8 cellular contexts compared by ENCODE assay signal in the genomic region with DNA sequence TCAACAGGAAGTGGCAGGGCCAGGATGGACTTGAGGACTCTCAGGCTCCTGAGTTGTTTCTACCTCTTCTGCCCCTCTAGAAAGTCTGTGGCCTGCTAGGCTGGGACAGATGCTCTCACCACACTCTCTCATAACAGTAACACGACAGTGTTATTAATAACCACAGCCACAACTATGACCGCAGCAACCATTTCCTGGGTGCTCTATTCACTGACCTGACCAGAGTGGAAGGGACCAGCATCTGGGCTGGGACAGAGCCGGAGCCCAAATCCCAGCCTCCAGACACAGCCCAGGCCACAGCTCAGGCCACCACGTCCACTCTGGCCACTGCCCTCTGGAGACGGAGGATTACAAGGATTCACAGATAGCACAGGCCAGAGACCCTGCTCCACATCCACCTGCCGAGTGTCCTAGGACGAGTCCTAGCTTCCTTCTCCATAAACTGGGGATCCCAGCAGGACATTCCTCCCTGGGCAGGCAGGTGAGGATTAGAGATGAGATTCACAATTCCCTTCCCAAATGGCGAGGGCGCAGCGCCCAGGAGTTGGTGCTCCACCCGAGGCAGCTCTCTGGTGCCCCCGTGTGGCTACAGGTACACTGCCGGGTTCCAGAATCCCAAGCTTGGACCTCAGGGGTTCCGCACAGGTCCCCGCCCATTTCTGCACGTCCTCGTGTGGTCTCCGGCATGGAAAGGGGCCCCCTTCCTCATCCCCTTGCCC. TPM values are rescaled to one million over a fixed set of nuclear protein-coding genes. Genes with fewer than 3 reads are reported as not detected.
A peak's percentile ranks its signal among the peaks of the same experiment; 100 is the strongest.
DNase-seq lines count a peak whose midpoint lies in the region; ATAC-seq, FAIRE-seq and TF ChIP-seq lines count a peak whose summit lies in the region.

No MANE protein-coding gene starts in this region.

- H3K36me3 ChIP-seq in breast epithelium = no peaks in the 10 kb centered on the region
- H3K36me3 ChIP-seq in left lung = no peaks in the 10 kb centered on the region

- H3K9me3 ChIP-seq in breast epithelium = no peaks in the 10 kb centered on the region
- H3K9me3 ChIP-seq in left lung = no peaks in the 10 kb centered on the region

- TF ChIP-seq CTCF in D721Med (IDR thresholded peaks at IDR 0.05; ENCODE audit: insufficient read depth, missing control alignments) = peak; percentile 64
- peak; percentile 64 for TF ChIP-seq CTCF in GM20000 (IDR thresholded peaks at IDR 0.05; ENCODE audit: extremely low read depth, missing control alignments)
- peak; percentile 16 to 41 (median 20) for TF ChIP-seq CTCF in breast epithelium (IDR thresholded peaks at IDR 0.05)
- peak; percentile 74 to 78 for TF ChIP-seq CTCF in left lung (IDR thresholded peaks at IDR 0.05)

- no peak overlapping the region for H3K27ac Mint-ChIP-seq in stimulated activated effector memory CD8-positive, alpha-beta T cell treated with anti-CD3 and anti-CD28 coated beads, Interleukin-12 subunit alpha, Interleukin-12 subunit beta, amount 100 ng/mL, for 72 hours

- H3K4me1 ChIP-seq in breast epithelium = no peaks in the 10 kb centered on the region
- H3K4me1 ChIP-seq in left lung = no peaks in the 10 kb centered on the region

- intact Hi-C loops in breast epithelium (cut with DNase I; ENCODE audit: low total_unique reads) (no loop called here), left lung (cut with DNase I) (loop anchor here in 1 of 2 donors (10.0 kb wide), 1 partner anchor 500 kb away; no protein-coding TSS in a partner anchor)

- ATAC-seq in left lung = peak; percentile 74
- no peak for ATAC-seq in stimulated activated effector memory CD8-positive, alpha-beta T cell treated with anti-CD3 and anti-CD28 coated beads, Interleukin-12 subunit alpha, Interleukin-12 subunit beta, amount 100 ng/mL, for 72 hours
- no peak for ATAC-seq in HG03135 (IDR thresholded peaks at IDR 0.05; ENCODE audit: unreplicated experiment)

- H3K9me3 Mint-ChIP-seq in stimulated activated effector memory CD8-positive, alpha-beta T cell treated with anti-CD3 and anti-CD28 coated beads, Interleukin-12 subunit alpha, Interleukin-12 subunit beta, amount 100 ng/mL, for 72 hours = no peaks in the 10 kb centered on the region

- H3K36me3 Mint-ChIP-seq in stimulated activated effector memory CD8-positive, alpha-beta T cell treated with anti-CD3 and anti-CD28 coated beads, Interleukin-12 subunit alpha, Interleukin-12 subunit beta, amount 100 ng/mL, for 72 hours = no peaks in the 10 kb centered on the region

- H3K27me3 ChIP-seq in breast epithelium = peaks cover 0 to 50% of the 10 kb centered on the region in 2 donors
- peaks cover 0 to 78% of the 10 kb centered on the region in 2 donors for H3K27me3 ChIP-seq in left lung

- H3K4me3 ChIP-seq in breast epithelium (no peak overlapping the region), left lung (no peak overlapping the region)

- no peak for FAIRE-seq in D721Med (lab: Jason Lieb, UNC)

- no peak overlapping the region for H3K4me3 Mint-ChIP-seq in stimulated activated effector memory CD8-positive, alpha-beta T cell treated with anti-CD3 and anti-CD28 coated beads, Interleukin-12 subunit alpha, Interleukin-12 subunit beta, amount 100 ng/mL, for 72 hours

- H3K4me1 Mint-ChIP-seq in stimulated activated effector memory CD8-positive, alpha-beta T cell treated with anti-CD3 and anti-CD28 coated beads, Interleukin-12 subunit alpha, Interleukin-12 subunit beta, amount 100 ng/mL, for 72 hours = peaks cover 17% of the 10 kb centered on the region

- DNase-seq in D721Med (ENCODE audit: insufficient read length, low spot score) = no peak
- peak; percentile 79 for DNase-seq in GM20000 (ENCODE audit: low spot score)
- peak; percentile 10 for DNase-seq in KG1 (lab: John Stamatoyannopoulos, UW)
- DNase-seq in T-helper 9 cell = peak; percentile 29
- DNase-seq in breast epithelium (ENCODE audit: low spot score in 2 of 2) = peak in 1 of 2 donors; percentile 55
- DNase-seq in left lung = peak; percentile 45 to 86
- DNase-seq in stimulated activated effector memory CD8-positive, alpha-beta T cell treated with anti-CD3 and anti-CD28 coated beads, Interleukin-12 subunit alpha, Interleukin-12 subunit beta, amount 100 ng/mL, for 72 hours (ENCODE audit: low spot score in 2 of 2) = peak; percentile 58 to 75

- H3K27ac ChIP-seq in breast epithelium = no peak overlapping the region
- no peak overlapping the region for H3K27ac ChIP-seq in left lung

- TF ChIP-seq POLR2A in breast epithelium (IDR thresholded peaks at IDR 0.05) = no peak

RNA-seq across cellular contexts. Expression of a gene that starts 7.1 kb away (rescaled TPM):
- not detected for total RNA-seq in breast epithelium
- not detected for total RNA-seq in left lung

RNA-seq across cellular contexts. Expression of a gene that starts 22.4 kb away (rescaled TPM):
- total RNA-seq in breast epithelium (1 to 10 TPM in 1 of 3 donors, under 1 TPM in 1, not detected in 1; 0.98 to 2.9 TPM), left lung (not detected)

RNA-seq across cellular contexts. Expression of a gene that starts 38.8 kb away (rescaled TPM):
- total RNA-seq in breast epithelium (1 to 10 TPM; 2.4 to 3.1 (median 2.9) TPM), left lung (1 to 10 TPM; 1.2 to 2.4 TPM)

Comparison
In these comparisons a context has a peak if more than half of its experiments do, and no peak if none do; other contexts are left out.
1. CTCF ChIP-seq: peak in every context shown above with its lines; median percentile 76 in left lung; 64 in D721Med; 64 in GM20000; 20 in breast epithelium.